In genomic region chr3:141410408-141410807, GRCh38 we compare ENCODE assay signal across 8 cellular contexts. TPM values are rescaled to one million over a fixed set of nuclear protein-coding genes. Genes with fewer than 3 reads are reported as not detected.
A peak's percentile ranks its signal among the peaks of the same experiment; 100 is the strongest.
DNase-seq lines count a peak whose midpoint lies in the region; ATAC-seq and TF ChIP-seq lines count a peak whose summit lies in the region.

No MANE protein-coding gene starts in this region.

- no peak overlapping the region for H3K9ac ChIP-seq in HUES48 (ENCODE audit: low read depth, low read length)

- H3K4me1 Mint-ChIP-seq in activated CD4-positive, alpha-beta memory T cell treated with anti-CD3 and anti-CD28 coated beads for 36 hours (ENCODE audit: low read depth): peaks cover 92% of the 10 kb centered on the region
- peaks cover 80% of the 10 kb centered on the region for H3K4me1 Mint-ChIP-seq in stimulated activated effector memory CD8-positive, alpha-beta T cell treated with anti-CD3 and anti-CD28 coated beads, Interleukin-12 subunit alpha, Interleukin-12 subunit beta, amount 100 ng/mL, for 72 hours

- peak in 3 of 9 donors; percentile 28 to 34 (median 32) for TF ChIP-seq CTCF in heart right ventricle (IDR thresholded peaks at IDR 0.05)

- H3K27ac ChIP-seq in HUES48 (ENCODE audit: low read depth, low read length): peak overlapping the region; percentile 70
- peak overlapping the region; percentile 88 to 99 (median 96) for H3K27ac ChIP-seq in heart right ventricle

- H3K27me3 Mint-ChIP-seq in activated CD4-positive, alpha-beta memory T cell treated with anti-CD3 and anti-CD28 coated beads for 36 hours: no peaks in the 10 kb centered on the region

- H3K9me3 Mint-ChIP-seq in activated CD4-positive, alpha-beta memory T cell treated with anti-CD3 and anti-CD28 coated beads for 36 hours: no peaks in the 10 kb centered on the region
- H3K9me3 Mint-ChIP-seq in stimulated activated effector memory CD8-positive, alpha-beta T cell treated with anti-CD3 and anti-CD28 coated beads, Interleukin-12 subunit alpha, Interleukin-12 subunit beta, amount 100 ng/mL, for 72 hours: no peaks in the 10 kb centered on the region

- CTCF ChIA-PET in activated CD4-positive, alpha-beta memory T cell treated with anti-CD3 and anti-CD28 coated beads for 36 hours (lab: Charles Lee): interaction anchor here (0.8 to 2.4 kb wide), 6 partner anchors 9 to 179 kb away, joined by 3 to 7 read pairs (median 4); partner anchors contain the start of gene PXYLP1

- peaks cover 62% of the 10 kb centered on the region for H3K27me3 ChIP-seq in HUES48 (ENCODE audit: control insufficient read depth, insufficient read depth, low read length)
- H3K27me3 ChIP-seq in heart right ventricle: no peaks in the 10 kb centered on the region

- POLR2A ChIA-PET in activated CD4-positive, alpha-beta memory T cell treated with anti-CD3 and anti-CD28 coated beads for 36 hours (lab: Charles Lee): interaction anchor here (1.8 to 1.9 kb wide), 2 partner anchors 10 to 37 kb away, joined by 6 read pairs; no protein-coding TSS in a partner anchor

- H3K4me3 ChIP-seq in HUES48 (ENCODE audit: low read depth, low read length): no peak overlapping the region
- H3K4me3 ChIP-seq in heart right ventricle: peak overlapping the region in 3 of 10 donors; percentile 3 to 13 (median 10)

- H3K36me3 ChIP-seq in HUES48 (ENCODE audit: control insufficient read depth, insufficient read depth, low read length): peaks cover 4% of the 10 kb centered on the region; the same call in 1 of the 2 replicates
- peaks cover 0 to 71% (median 14%) of the 10 kb centered on the region in 9 donors for H3K36me3 ChIP-seq in heart right ventricle

- no peaks in the 10 kb centered on the region for H3K9me3 ChIP-seq in HUES48 (ENCODE audit: control insufficient read depth, insufficient read depth, low read length)
- H3K9me3 ChIP-seq in heart right ventricle: no peaks in the 10 kb centered on the region

- ATAC-seq in heart right ventricle (peak; percentile 42 to 79 (median 77)), HG03378 (IDR thresholded peaks at IDR 0.05; ENCODE audit: unreplicated experiment) (no peak), HG03095 (IDR thresholded peaks at IDR 0.05; ENCODE audit: unreplicated experiment) (no peak), HG02588 (IDR thresholded peaks at IDR 0.05; ENCODE audit: unreplicated experiment) (no peak)
- ATAC-seq in stimulated activated effector memory CD8-positive, alpha-beta T cell treated with anti-CD3 and anti-CD28 coated beads, Interleukin-12 subunit alpha, Interleukin-12 subunit beta, amount 100 ng/mL, for 72 hours: no peak

- peaks cover 58% of the 10 kb centered on the region for H3K36me3 Mint-ChIP-seq in activated CD4-positive, alpha-beta memory T cell treated with anti-CD3 and anti-CD28 coated beads for 36 hours
- H3K36me3 Mint-ChIP-seq in stimulated activated effector memory CD8-positive, alpha-beta T cell treated with anti-CD3 and anti-CD28 coated beads, Interleukin-12 subunit alpha, Interleukin-12 subunit beta, amount 100 ng/mL, for 72 hours: peaks cover 72% of the 10 kb centered on the region

- intact Hi-C loops in activated CD4-positive, alpha-beta memory T cell treated with anti-CD3 and anti-CD28 coated beads for 36 hours (cut with micrococcal nuclease): loop anchor here (5.0 kb wide), 1 partner anchor 1037 kb away; the partner anchor contains the start of gene XRN1
- intact Hi-C loops in heart right ventricle (cut with DNase I): loop anchor here in 5 of 10 donors (1.0 to 5.0 kb wide), 3 partner anchors 9 to 43 kb away; partner anchors contain the start of gene ZBTB38 (in 4 of the 5)

- peak overlapping the region; percentile 92 for H3K27ac Mint-ChIP-seq in activated CD4-positive, alpha-beta memory T cell treated with anti-CD3 and anti-CD28 coated beads for 36 hours
- peak overlapping the region; percentile 75 for H3K27ac Mint-ChIP-seq in stimulated activated effector memory CD8-positive, alpha-beta T cell treated with anti-CD3 and anti-CD28 coated beads, Interleukin-12 subunit alpha, Interleukin-12 subunit beta, amount 100 ng/mL, for 72 hours

- DNase-seq in activated CD4-positive, alpha-beta memory T cell treated with anti-CD3 and anti-CD28 coated beads for 36 hours: no peak
- DNase-seq in heart right ventricle: peak in 1 of 2 donors; percentile 85
- no peak for DNase-seq in stimulated activated effector memory CD8-positive, alpha-beta T cell treated with anti-CD3 and anti-CD28 coated beads, Interleukin-12 subunit alpha, Interleukin-12 subunit beta, amount 100 ng/mL, for 72 hours (ENCODE audit: low spot score in 2 of 2)
- no peak for DNase-seq in SK-N-DZ (ENCODE audit: low spot score)

- H3K4me1 ChIP-seq in HUES48 (ENCODE audit: control insufficient read depth, insufficient read depth, low read length): peaks cover 21% of the 10 kb centered on the region
- H3K4me1 ChIP-seq in heart right ventricle: peaks cover 20 to 100% (median 92%) of the 10 kb centered on the region in 9 donors

- WGBS in heart right ventricle, 2 donors: 1 to 2% methylated on average over 3 of the region's 3 CpGs

- H3K4me3 Mint-ChIP-seq in activated CD4-positive, alpha-beta memory T cell treated with anti-CD3 and anti-CD28 coated beads for 36 hours: peak overlapping the region; percentile 6
- H3K4me3 Mint-ChIP-seq in stimulated activated effector memory CD8-positive, alpha-beta T cell treated with anti-CD3 and anti-CD28 coated beads, Interleukin-12 subunit alpha, Interleukin-12 subunit beta, amount 100 ng/mL, for 72 hours: peak overlapping the region; percentile 70

RNA-seq across cellular contexts. Expression of gene ZBTB38, which starts 42.1 kb away (rescaled TPM):
- total RNA-seq in activated CD4-positive, alpha-beta memory T cell treated with anti-CD3 and anti-CD28 coated beads for 36 hours: 10 to 100 TPM; 64.7 to 66.4 TPM
- 100 to 1,000 TPM in 8 of 10 donors, 10 to 100 TPM in 2; 86.8 to 156 (median 139) TPM for total RNA-seq in heart right ventricle
- polyA plus RNA-seq in heart right ventricle: 10 to 100 TPM; 14.7 to 21.3 TPM
- 4.7 and 8.1 TPM in 2 replicates for polyA plus RNA-seq in SK-N-DZ (2014; cell fraction: cytosol; rRNA removed)
- polyA plus RNA-seq in SK-N-DZ (2014; cell fraction: nucleus; rRNA removed): 4.0 and 4.3 TPM in 2 replicates

Comparison
In these comparisons a context has a peak if more than half of its experiments do, and no peak if none do; other contexts are left out.
1. ATAC-seq: peak in heart right ventricle (8 of 8); none in stimulated activated effector memory CD8-positive, alpha-beta T cell treated with anti-CD3 and anti-CD28 coated beads, Interleukin-12 subunit alpha, Interleukin-12 subunit beta, amount 100 ng/mL, for 72 hours (single experiment), HG03378 (single experiment), HG03095 (single experiment) and HG02588 (single experiment).